In genomic region chr19:14030997-14031718, GRCh38 we compare ENCODE assay signal across 9 cellular contexts. TPM values are rescaled to one million over a fixed set of nuclear protein-coding genes. Genes with fewer than 3 reads are reported as not detected.
A peak's percentile ranks its signal among the peaks of the same experiment; 100 is the strongest.
DNase-seq lines count a peak whose midpoint lies in the region; ATAC-seq, FAIRE-seq and TF ChIP-seq lines count a peak whose summit lies in the region.
"Had no signal": no experiment of that assay in that cellular context is flagged by ENCODE, and none has a peak within 500 bp of the region (broad histone marks: within the 10 kb centered on the region; RNA-seq: fewer than 3 reads in every experiment).

No MANE protein-coding gene starts in this region.

- H3K9me3 ChIP-seq in HepG2 (ENCODE audit: low read length) (no peaks in the 10 kb centered on the region), tibial artery (no peaks in the 10 kb centered on the region)

- TF ChIP-seq RAD21 in HepG2 (CRISPR knock-in tag; IDR thresholded peaks at IDR 0.05), result no peak

- H3K27ac Mint-ChIP-seq in activated naive CD4-positive, alpha-beta T cell treated with anti-CD3 and anti-CD28 coated beads, Interleukin-2, amount 10 ng/mL, durations not matched to agents 7 days and 5 days, result peak overlapping the region; percentile 92
- peak overlapping the region; percentile 97 for H3K27ac Mint-ChIP-seq in activated naive CD8-positive, alpha-beta T cell treated with anti-CD3 and anti-CD28 coated beads, Interleukin-2, amount 10 ng/mL, durations not matched to agents 7 days and 5 days

- POLR2A ChIA-PET in activated naive CD8-positive, alpha-beta T cell treated with anti-CD3 and anti-CD28 coated beads, Interleukin-2, amount 10 ng/mL, durations not matched to agents 7 days and 5 days (lab: Charles Lee), result interaction anchor here (1.0 to 3.3 kb wide), 21 partner anchors 9 to 150 kb away, joined by 3 to 43 read pairs (median 7); partner anchors contain the start of genes DCAF15, MISP3 and RFX1
- POLR2A ChIA-PET in HepG2 (lab: Yijun Ruan, JAX), result interaction anchor here (1.0 to 1.5 kb wide), 5 partner anchors 22 to 284 kb away, joined by 3 to 5 read pairs (median 3); partner anchors contain the start of gene MISP3

- intact Hi-C loops in HepG2 (cut with micrococcal nuclease; ENCODE audit: unreplicated experiment) (no loop called here), tibial artery (cut with DNase I; ENCODE audit: low total_unique reads) (no loop called here)

- DNase-seq in activated naive CD4-positive, alpha-beta T cell treated with anti-CD3 and anti-CD28 coated beads, Interleukin-2, amount 10 ng/mL, durations not matched to agents 7 days and 5 days, result no peak
- DNase-seq in activated naive CD4-positive, alpha-beta T cell treated with anti-CD3 and anti-CD28 coated beads, Interleukin-2, amount 50 U/mL, for 16 hours, result no peak
- DNase-seq in activated naive CD8-positive, alpha-beta T cell treated with anti-CD3 and anti-CD28 coated beads, Interleukin-2, amount 10 ng/mL, durations not matched to agents 7 days and 5 days, result no peak
- DNase-seq in HepG2 (ENCODE audit: low spot score), result no peak
- no peak for DNase-seq in tibial artery
- no peak for DNase-seq in NOMO-1 treated with dmso at 0.1 percent for 144 hours (lab: John Stamatoyannopoulos, UW; ENCODE audit: unreplicated experiment)

- H3K27me3 Mint-ChIP-seq in activated naive CD4-positive, alpha-beta T cell treated with anti-CD3 and anti-CD28 coated beads, Interleukin-2, amount 10 ng/mL, durations not matched to agents 7 days and 5 days, result peaks cover 30% of the 10 kb centered on the region
- peaks cover 4% of the 10 kb centered on the region for H3K27me3 Mint-ChIP-seq in activated naive CD8-positive, alpha-beta T cell treated with anti-CD3 and anti-CD28 coated beads, Interleukin-2, amount 10 ng/mL, durations not matched to agents 7 days and 5 days

- H3K4me3 Mint-ChIP-seq in activated naive CD4-positive, alpha-beta T cell treated with anti-CD3 and anti-CD28 coated beads, Interleukin-2, amount 10 ng/mL, durations not matched to agents 7 days and 5 days, result peak overlapping the region; percentile 96
- peak overlapping the region; percentile 97 for H3K4me3 Mint-ChIP-seq in activated naive CD8-positive, alpha-beta T cell treated with anti-CD3 and anti-CD28 coated beads, Interleukin-2, amount 10 ng/mL, durations not matched to agents 7 days and 5 days

- no peak for ATAC-seq in activated naive CD8-positive, alpha-beta T cell treated with anti-CD3 and anti-CD28 coated beads, Interleukin-2, amount 10 ng/mL, durations not matched to agents 7 days and 5 days (ENCODE audit: low read depth)
- ATAC-seq in HepG2, result peak; percentile 47
- ATAC-seq in GM19324 (IDR thresholded peaks at IDR 0.05; ENCODE audit: low FRiP score, unreplicated experiment), result no peak
- ATAC-seq in HG02588 (IDR thresholded peaks at IDR 0.05; ENCODE audit: unreplicated experiment), result no peak

- no peak for FAIRE-seq in HepG2 (lab: Jason Lieb, UNC)
- FAIRE-seq: G401.6 had no signal

- in situ Hi-C loops in HepG2 (cut with HindIII; ENCODE audit: extremely low pct_ligation_motif_present, low pct_unique_long_range_greater_than_20kb), result no loop called here

- no peaks in the 10 kb centered on the region for H3K9me3 Mint-ChIP-seq in activated naive CD4-positive, alpha-beta T cell treated with anti-CD3 and anti-CD28 coated beads, Interleukin-2, amount 10 ng/mL, durations not matched to agents 7 days and 5 days
- H3K9me3 Mint-ChIP-seq in activated naive CD8-positive, alpha-beta T cell treated with anti-CD3 and anti-CD28 coated beads, Interleukin-2, amount 10 ng/mL, durations not matched to agents 7 days and 5 days, result no peaks in the 10 kb centered on the region

- no peak overlapping the region for H3K27ac ChIP-seq in HepG2 (ENCODE audit: extremely low read length, insufficient read depth, low read length)
- H3K27ac ChIP-seq in tibial artery, result peak overlapping the region; percentile 3 to 45

- 24% methylated on average over 7 of the region's 20 CpGs for WGBS in HepG2 (ENCODE audit: low lambda C conversion rate)

- CTCF ChIA-PET in activated naive CD4-positive, alpha-beta T cell treated with anti-CD3 and anti-CD28 coated beads, Interleukin-2, amount 10 ng/mL, durations not matched to agents 7 days and 5 days (lab: Charles Lee), result interaction anchor here (0.8 to 2.3 kb wide), 12 partner anchors 9 to 152 kb away, joined by 3 to 12 read pairs (median 4); partner anchors contain the start of gene MISP3
- CTCF ChIA-PET in HepG2 (lab: Yijun Ruan, JAX; ENCODE audit: low intra/inter-chr PET ratio, low total read pairs), result no interaction called here

- H3K36me3 ChIP-seq in HepG2 (replicated peaks in 1 of 2; ENCODE audit: control insufficient read depth in 1 of 2, insufficient read depth in 2 of 2, low read length in 2 of 2) (no peaks in the 10 kb centered on the region), tibial artery (no peaks in the 10 kb centered on the region)

- TF ChIP-seq POLR2A in HepG2 (IDR thresholded peaks at IDR 0.05; ENCODE audit: insufficient read depth in 1 of 2, low read depth in 2 of 2, low read length in 2 of 2), result no peak

- TF ChIP-seq CTCF in HepG2 (CRISPR knock-in tag; IDR thresholded peaks at IDR 0.05) (no peak), tibial artery (IDR thresholded peaks at IDR 0.05) (no peak)

- peak overlapping the region; percentile 68; the same call in 1 of the 2 replicates for H3K9ac ChIP-seq in HepG2 (ENCODE audit: insufficient read depth, low read depth, low read length)

- H3K4me3 ChIP-seq in HepG2 (replicated peaks in 1 of 3; ENCODE audit: insufficient read depth in 1 of 3, low read depth in 2 of 3, low read length in 3 of 3), result peak overlapping the region; percentile 62 to 80 (median 76)
- peak overlapping the region; percentile 47 to 54 for H3K4me3 ChIP-seq in tibial artery

- H3K27me3 ChIP-seq in HepG2 (ENCODE audit: control insufficient read depth in 1 of 2, insufficient read depth in 2 of 2, low read length in 2 of 2) (peaks cover 0 to 19% of the 10 kb centered on the region in 2 experiments; a peak in 4 of 5 replicates), tibial artery (peaks cover 0 to 30% of the 10 kb centered on the region in 2 donors)

- H2AFZ ChIP-seq in HepG2 (ENCODE audit: low read length), result no peak overlapping the region

- H3K4me1 ChIP-seq in HepG2 (ENCODE audit: insufficient read depth, low read length) (peaks cover 23% of the 10 kb centered on the region), tibial artery (peaks cover 7 to 15% (median 10%) of the 10 kb centered on the region in 4 donors)

- BruUV-seq in HepG2 (replicated peaks; lab: Mats Ljungman, UMichigan), result no TSS peak

- H4K20me1 ChIP-seq in HepG2 (ENCODE audit: insufficient read depth, low read length), result no peaks in the 10 kb centered on the region

- peaks cover 12% of the 10 kb centered on the region for H3K36me3 Mint-ChIP-seq in activated naive CD4-positive, alpha-beta T cell treated with anti-CD3 and anti-CD28 coated beads, Interleukin-2, amount 10 ng/mL, durations not matched to agents 7 days and 5 days
- peaks cover 8% of the 10 kb centered on the region for H3K36me3 Mint-ChIP-seq in activated naive CD8-positive, alpha-beta T cell treated with anti-CD3 and anti-CD28 coated beads, Interleukin-2, amount 10 ng/mL, durations not matched to agents 7 days and 5 days

- peaks cover 45% of the 10 kb centered on the region for H3K4me1 Mint-ChIP-seq in activated naive CD4-positive, alpha-beta T cell treated with anti-CD3 and anti-CD28 coated beads, Interleukin-2, amount 10 ng/mL, durations not matched to agents 7 days and 5 days
- peaks cover 15% of the 10 kb centered on the region for H3K4me1 Mint-ChIP-seq in activated naive CD8-positive, alpha-beta T cell treated with anti-CD3 and anti-CD28 coated beads, Interleukin-2, amount 10 ng/mL, durations not matched to agents 7 days and 5 days

- TF ChIP-seq EP300 in HepG2 (IDR thresholded peaks at IDR 0.05; ENCODE audit: low read depth in 2 of 2, low read length in 2 of 2) (no peak), HepG2 (CRISPR knock-in tag; IDR thresholded peaks at IDR 0.05; ENCODE audit: borderline replicate concordance) (no peak)

- no peaks in the 10 kb centered on the region for H3K79me2 ChIP-seq in HepG2 (ENCODE audit: insufficient read depth, low read length)

- H3K4me2 ChIP-seq in HepG2 (ENCODE audit: low read depth, low read length), result peak overlapping the region; percentile 86

RNA-seq across cellular contexts. Expression of gene IL27RA, which starts 0.4 kb away (rescaled TPM):
- total RNA-seq in activated naive CD8-positive, alpha-beta T cell treated with anti-CD3 and anti-CD28 coated beads, Interleukin-2, amount 10 ng/mL, durations not matched to agents 7 days and 5 days, result 10 to 100 TPM; 41.6 to 43.8 TPM
- 3.4 and 8.1 TPM in 2 replicates for total RNA-seq in HepG2 (2016; rRNA removed; fragmentation: Illumina TruSeq; extraction: Trizol)
- total RNA-seq in HepG2 (2016; cell fraction: cytosol; rRNA removed; fragmentation: Illumina TruSeq; extraction: Trizol; ENCODE audit: low read depth), result 1.0 and 1.4 TPM in 2 replicates
- 3.0 and 8.3 TPM in 2 replicates for total RNA-seq in HepG2 (2016; cell fraction: insoluble cytoplasmic fraction; rRNA removed; fragmentation: Illumina TruSeq; extraction: Trizol)
- 2.5 and 2.7 TPM in 2 replicates for total RNA-seq in HepG2 (2016; cell fraction: membrane; rRNA removed; fragmentation: Illumina TruSeq; extraction: Trizol)
- total RNA-seq in HepG2 (2016; cell fraction: nucleus; rRNA removed; fragmentation: Illumina TruSeq; extraction: Trizol), result 6.3 and 7.8 TPM in 2 replicates
- 3.5 and 5.4 TPM in 2 replicates for polyA plus RNA-seq in HepG2 (2011; rRNA removed)
- polyA plus RNA-seq in HepG2 (2011; cell fraction: cytosol; rRNA removed), result 3.1 and 3.5 TPM in 2 replicates
- polyA plus RNA-seq in HepG2 (2011; cell fraction: nucleus; rRNA removed), result 2.7 and 3.5 TPM in 2 replicates
- polyA plus RNA-seq in HepG2 (2012), result 1.8 and 3.6 TPM in 2 replicates
- polyA plus RNA-seq in HepG2 (2016; cell fraction: cytosol; fragmentation: Illumina TruSeq; extraction: Trizol; ENCODE audit: low read depth), result 0.75 and 0.87 TPM in 2 replicates
- polyA plus RNA-seq in HepG2 (2016; cell fraction: insoluble cytoplasmic fraction; fragmentation: Illumina TruSeq; extraction: Trizol; ENCODE audit: low read depth), result 2.7 and 3.1 TPM in 2 replicates
- polyA plus RNA-seq in HepG2 (2016; cell fraction: membrane; fragmentation: Illumina TruSeq; extraction: Trizol; ENCODE audit: low read depth), result 1.7 and 2.1 TPM in 2 replicates
- 10.9 and 11.1 TPM in 2 replicates for polyA plus RNA-seq in HepG2 (2016; cell fraction: nucleus; fragmentation: Illumina TruSeq; extraction: Trizol; ENCODE audit: insufficient read depth, low read depth)
- polyA minus RNA-seq in HepG2 (2011; rRNA and poly(A)+ RNA removed; ENCODE audit: low replicate concordance), result 5.4 and 21.7 TPM in 2 replicates
- polyA minus RNA-seq in HepG2 (2011; cell fraction: cytosol; rRNA and poly(A)+ RNA removed), result 1.9 and 2.9 TPM in 2 replicates
- 1.1 and 1.3 TPM in 2 replicates for polyA minus RNA-seq in HepG2 (2011; cell fraction: nucleus; rRNA and poly(A)+ RNA removed)

RNA-seq across cellular contexts. Expression of gene RLN3, which starts 3.2 kb away (rescaled TPM):
- total RNA-seq in activated naive CD8-positive, alpha-beta T cell treated with anti-CD3 and anti-CD28 coated beads, Interleukin-2, amount 10 ng/mL, durations not matched to agents 7 days and 5 days, result not detected
- not detected in 2 replicates for total RNA-seq in HepG2 (2016; rRNA removed; fragmentation: Illumina TruSeq; extraction: Trizol)
- not detected in 2 replicates for total RNA-seq in HepG2 (2016; cell fraction: cytosol; rRNA removed; fragmentation: Illumina TruSeq; extraction: Trizol; ENCODE audit: low read depth)
- not detected in 2 replicates for total RNA-seq in HepG2 (2016; cell fraction: insoluble cytoplasmic fraction; rRNA removed; fragmentation: Illumina TruSeq; extraction: Trizol)
- not detected in 2 replicates for total RNA-seq in HepG2 (2016; cell fraction: membrane; rRNA removed; fragmentation: Illumina TruSeq; extraction: Trizol)
- total RNA-seq in HepG2 (2016; cell fraction: nucleus; rRNA removed; fragmentation: Illumina TruSeq; extraction: Trizol), result not detected in 2 replicates
- not detected in 2 replicates for polyA plus RNA-seq in HepG2 (2011; rRNA removed)
- not detected in 2 replicates for polyA plus RNA-seq in HepG2 (2011; cell fraction: cytosol; rRNA removed)
- polyA plus RNA-seq in HepG2 (2011; cell fraction: nucleus; rRNA removed), result not detected in 2 replicates
- not detected in 2 replicates for polyA plus RNA-seq in HepG2 (2012)
- polyA plus RNA-seq in HepG2 (2016; cell fraction: cytosol; fragmentation: Illumina TruSeq; extraction: Trizol; ENCODE audit: low read depth), result not detected in 2 replicates
- not detected in 2 replicates for polyA plus RNA-seq in HepG2 (2016; cell fraction: insoluble cytoplasmic fraction; fragmentation: Illumina TruSeq; extraction: Trizol; ENCODE audit: low read depth)
- not detected in 2 replicates for polyA plus RNA-seq in HepG2 (2016; cell fraction: membrane; fragmentation: Illumina TruSeq; extraction: Trizol; ENCODE audit: low read depth)
- polyA plus RNA-seq in HepG2 (2016; cell fraction: nucleus; fragmentation: Illumina TruSeq; extraction: Trizol; ENCODE audit: insufficient read depth, low read depth), result not detected in 2 replicates
- not detected in 2 replicates for polyA minus RNA-seq in HepG2 (2011; rRNA and poly(A)+ RNA removed; ENCODE audit: low replicate concordance)
- polyA minus RNA-seq in HepG2 (2011; cell fraction: cytosol; rRNA and poly(A)+ RNA removed), result not detected in 2 replicates
- not detected in 2 replicates for polyA minus RNA-seq in HepG2 (2011; cell fraction: nucleus; rRNA and poly(A)+ RNA removed)

RNA-seq across cellular contexts. Expression of gene RFX1, which starts 25.0 kb away (rescaled TPM):
- total RNA-seq in activated naive CD8-positive, alpha-beta T cell treated with anti-CD3 and anti-CD28 coated beads, Interleukin-2, amount 10 ng/mL, durations not matched to agents 7 days and 5 days, result 10 to 100 TPM; 17.7 to 22.2 TPM
- total RNA-seq in HepG2 (2016; rRNA removed; fragmentation: Illumina TruSeq; extraction: Trizol), result 1.3 and 1.4 TPM in 2 replicates
- 0.62 and 1.0 TPM in 2 replicates for total RNA-seq in HepG2 (2016; cell fraction: cytosol; rRNA removed; fragmentation: Illumina TruSeq; extraction: Trizol; ENCODE audit: low read depth)
- 1.2 and 1.9 TPM in 2 replicates for total RNA-seq in HepG2 (2016; cell fraction: insoluble cytoplasmic fraction; rRNA removed; fragmentation: Illumina TruSeq; extraction: Trizol)
- total RNA-seq in HepG2 (2016; cell fraction: membrane; rRNA removed; fragmentation: Illumina TruSeq; extraction: Trizol), result 1.2 and 1.6 TPM in 2 replicates
- 2.1 and 2.3 TPM in 2 replicates for total RNA-seq in HepG2 (2016; cell fraction: nucleus; rRNA removed; fragmentation: Illumina TruSeq; extraction: Trizol)
- 0.56 and 1.1 TPM in 2 replicates for polyA plus RNA-seq in HepG2 (2011; rRNA removed)
- 0.14 and 0.17 TPM in 2 replicates for polyA plus RNA-seq in HepG2 (2011; cell fraction: cytosol; rRNA removed)
- 5.8 and 9.2 TPM in 2 replicates for polyA plus RNA-seq in HepG2 (2011; cell fraction: nucleus; rRNA removed)
- polyA plus RNA-seq in HepG2 (2012), result 2.1 and 3.0 TPM in 2 replicates
- polyA plus RNA-seq in HepG2 (2016; cell fraction: cytosol; fragmentation: Illumina TruSeq; extraction: Trizol; ENCODE audit: low read depth), result 0.23 and 0.45 TPM in 2 replicates
- polyA plus RNA-seq in HepG2 (2016; cell fraction: insoluble cytoplasmic fraction; fragmentation: Illumina TruSeq; extraction: Trizol; ENCODE audit: low read depth), result 1.9 and 3.5 TPM in 2 replicates
- polyA plus RNA-seq in HepG2 (2016; cell fraction: membrane; fragmentation: Illumina TruSeq; extraction: Trizol; ENCODE audit: low read depth), result 0.90 and 1.1 TPM in 2 replicates
- polyA plus RNA-seq in HepG2 (2016; cell fraction: nucleus; fragmentation: Illumina TruSeq; extraction: Trizol; ENCODE audit: insufficient read depth, low read depth), result 8.9 and 9.5 TPM in 2 replicates
- polyA minus RNA-seq in HepG2 (2011; rRNA and poly(A)+ RNA removed; ENCODE audit: low replicate concordance), result 1.2 and 1.4 TPM in 2 replicates
- 1.5 and 2.4 TPM in 2 replicates for polyA minus RNA-seq in HepG2 (2011; cell fraction: cytosol; rRNA and poly(A)+ RNA removed)
- 1.1 and 3.0 TPM in 2 replicates for polyA minus RNA-seq in HepG2 (2011; cell fraction: nucleus; rRNA and poly(A)+ RNA removed)

RNA-seq across cellular contexts. Expression of gene PALM3, which starts 30.7 kb away (rescaled TPM):
- total RNA-seq in activated naive CD8-positive, alpha-beta T cell treated with anti-CD3 and anti-CD28 coated beads, Interleukin-2, amount 10 ng/mL, durations not matched to agents 7 days and 5 days, result not detected
- 2.4 and 2.5 TPM in 2 replicates for total RNA-seq in HepG2 (2016; rRNA removed; fragmentation: Illumina TruSeq; extraction: Trizol)
- total RNA-seq in HepG2 (2016; cell fraction: cytosol; rRNA removed; fragmentation: Illumina TruSeq; extraction: Trizol; ENCODE audit: low read depth), result 0.20 and 0.26 TPM in 2 replicates
- 1.6 and 3.8 TPM in 2 replicates for total RNA-seq in HepG2 (2016; cell fraction: insoluble cytoplasmic fraction; rRNA removed; fragmentation: Illumina TruSeq; extraction: Trizol)
- total RNA-seq in HepG2 (2016; cell fraction: membrane; rRNA removed; fragmentation: Illumina TruSeq; extraction: Trizol), result 0.87 and 1.2 TPM in 2 replicates
- total RNA-seq in HepG2 (2016; cell fraction: nucleus; rRNA removed; fragmentation: Illumina TruSeq; extraction: Trizol), result 1.1 and 2.3 TPM in 2 replicates
- polyA plus RNA-seq in HepG2 (2011; rRNA removed), result 0.79 and 1.0 TPM in 2 replicates
- polyA plus RNA-seq in HepG2 (2011; cell fraction: cytosol; rRNA removed), result 0.29 and 0.46 TPM in 2 replicates
- polyA plus RNA-seq in HepG2 (2011; cell fraction: nucleus; rRNA removed), result 2.5 and 3.9 TPM in 2 replicates
- polyA plus RNA-seq in HepG2 (2012), result 2.2 and 2.4 TPM in 2 replicates
- polyA plus RNA-seq in HepG2 (2016; cell fraction: cytosol; fragmentation: Illumina TruSeq; extraction: Trizol; ENCODE audit: low read depth), result 0.37 and 0.50 TPM in 2 replicates
- polyA plus RNA-seq in HepG2 (2016; cell fraction: insoluble cytoplasmic fraction; fragmentation: Illumina TruSeq; extraction: Trizol; ENCODE audit: low read depth), result 4.3 and 4.7 TPM in 2 replicates
- polyA plus RNA-seq in HepG2 (2016; cell fraction: membrane; fragmentation: Illumina TruSeq; extraction: Trizol; ENCODE audit: low read depth), result 0.80 and 1.7 TPM in 2 replicates
- 10.3 and 11.9 TPM in 2 replicates for polyA plus RNA-seq in HepG2 (2016; cell fraction: nucleus; fragmentation: Illumina TruSeq; extraction: Trizol; ENCODE audit: insufficient read depth, low read depth)
- polyA minus RNA-seq in HepG2 (2011; rRNA and poly(A)+ RNA removed; ENCODE audit: low replicate concordance), result 0.62 TPM in 1 of 2 replicates, not detected in the other
- not detected in 2 replicates for polyA minus RNA-seq in HepG2 (2011; cell fraction: cytosol; rRNA and poly(A)+ RNA removed)
- polyA minus RNA-seq in HepG2 (2011; cell fraction: nucleus; rRNA and poly(A)+ RNA removed), result 0.25 and 0.39 TPM in 2 replicates

RNA-seq across cellular contexts. Expression of gene MISP3, which starts 41.4 kb away (rescaled TPM):
- total RNA-seq in activated naive CD8-positive, alpha-beta T cell treated with anti-CD3 and anti-CD28 coated beads, Interleukin-2, amount 10 ng/mL, durations not matched to agents 7 days and 5 days, result 1 to 10 TPM; 1.1 to 1.6 TPM
- total RNA-seq in HepG2 (2016; rRNA removed; fragmentation: Illumina TruSeq; extraction: Trizol), result 5.2 and 5.4 TPM in 2 replicates
- total RNA-seq in HepG2 (2016; cell fraction: cytosol; rRNA removed; fragmentation: Illumina TruSeq; extraction: Trizol; ENCODE audit: low read depth), result 2.1 and 3.4 TPM in 2 replicates
- 3.9 and 5.8 TPM in 2 replicates for total RNA-seq in HepG2 (2016; cell fraction: insoluble cytoplasmic fraction; rRNA removed; fragmentation: Illumina TruSeq; extraction: Trizol)
- 2.8 and 4.8 TPM in 2 replicates for total RNA-seq in HepG2 (2016; cell fraction: membrane; rRNA removed; fragmentation: Illumina TruSeq; extraction: Trizol)
- total RNA-seq in HepG2 (2016; cell fraction: nucleus; rRNA removed; fragmentation: Illumina TruSeq; extraction: Trizol), result 3.2 and 5.3 TPM in 2 replicates
- polyA plus RNA-seq in HepG2 (2011; rRNA removed), result 2.5 and 3.4 TPM in 2 replicates
- 1.6 and 2.3 TPM in 2 replicates for polyA plus RNA-seq in HepG2 (2011; cell fraction: cytosol; rRNA removed)
- polyA plus RNA-seq in HepG2 (2011; cell fraction: nucleus; rRNA removed), result 13.3 and 13.7 TPM in 2 replicates
- polyA plus RNA-seq in HepG2 (2012), result 5.5 and 5.6 TPM in 2 replicates
- polyA plus RNA-seq in HepG2 (2016; cell fraction: cytosol; fragmentation: Illumina TruSeq; extraction: Trizol; ENCODE audit: low read depth), result 2.9 and 4.0 TPM in 2 replicates
- polyA plus RNA-seq in HepG2 (2016; cell fraction: insoluble cytoplasmic fraction; fragmentation: Illumina TruSeq; extraction: Trizol; ENCODE audit: low read depth), result 7.1 and 9.0 TPM in 2 replicates
- polyA plus RNA-seq in HepG2 (2016; cell fraction: membrane; fragmentation: Illumina TruSeq; extraction: Trizol; ENCODE audit: low read depth), result 3.4 and 4.4 TPM in 2 replicates
- polyA plus RNA-seq in HepG2 (2016; cell fraction: nucleus; fragmentation: Illumina TruSeq; extraction: Trizol; ENCODE audit: insufficient read depth, low read depth), result 11.3 and 12.7 TPM in 2 replicates
- polyA minus RNA-seq in HepG2 (2011; rRNA and poly(A)+ RNA removed; ENCODE audit: low replicate concordance), result 0.12 and 1.1 TPM in 2 replicates
- polyA minus RNA-seq in HepG2 (2011; cell fraction: cytosol; rRNA and poly(A)+ RNA removed), result 0.79 and 1.1 TPM in 2 replicates
- 1.1 and 1.3 TPM in 2 replicates for polyA minus RNA-seq in HepG2 (2011; cell fraction: nucleus; rRNA and poly(A)+ RNA removed)
